3 cellular contexts compared by ENCODE assay signal in genomic region chr12:128567730-128568129, GRCh38.
TF ChIP-seq lines count a peak whose summit lies in the region.

No MANE protein-coding gene starts in this region.

TF ChIP-seq in HepG2, 621 proteins besides CTCF, POLR2A, EP300 and RAD21:
- TF ChIP-seq MNT (IDR thresholded peaks at IDR 0.05) (peak; percentile 99), MTERF4 (CRISPR knock-in tag; IDR thresholded peaks at IDR 0.05) (no peak), NR3C1 (CRISPR knock-in tag; IDR thresholded peaks at IDR 0.05) (no peak)

TF ChIP-seq in H1, 55 proteins besides CTCF, POLR2A, EP300 and RAD21:
- TF ChIP-seq CHD1 (IDR thresholded peaks at IDR 0.05; ENCODE audit: low read depth, low read length) (no peak), MAX (IDR thresholded peaks at IDR 0.05) (0 out of 2 replicates have a peak, but pooled peaks have one; percentile 30), SIRT6 (IDR thresholded peaks at IDR 0.05; ENCODE audit: low read length) (no peak), E2F6 (IDR thresholded peaks at IDR 0.05) (no peak), FOSL1 (IDR thresholded peaks at IDR 0.05; ENCODE audit: insufficient read depth, low read depth, low read length) (no peak), SUZ12 (IDR thresholded peaks at IDR 0.05; ENCODE audit: low read length) (no peak), KDM5A (IDR thresholded peaks at IDR 0.05; ENCODE audit: low read length) (no peak), RBBP5 (IDR thresholded peaks at IDR 0.05; ENCODE audit: borderline replicate concordance, low read depth, low read length) (no peak)

TF ChIP-seq in SK-N-SH, 30 proteins besides CTCF, POLR2A, EP300 and RAD21:
- TF ChIP-seq MXI1 (IDR thresholded peaks at IDR 0.05; ENCODE audit: low read depth, low read length) (no peak), RCOR1 (IDR thresholded peaks at IDR 0.05; ENCODE audit: low read length) (no peak), FOXJ3 (CRISPR knock-in tag; IDR thresholded peaks at IDR 0.05) (no peak), TEAD4 (IDR thresholded peaks at IDR 0.05; ENCODE audit: borderline replicate concordance, insufficient read depth) (no peak), SMC3 (IDR thresholded peaks at IDR 0.05; ENCODE audit: low read depth, low read length) (no peak), ELF1 (IDR thresholded peaks at IDR 0.05) (no peak), USF1 (IDR thresholded peaks at IDR 0.05; ENCODE audit: borderline replicate concordance, low read depth) (no peak), PBX3 (IDR thresholded peaks at IDR 0.05) (no peak), GABPA (IDR thresholded peaks at IDR 0.05; ENCODE audit: low read depth) (no peak), USF2 (IDR thresholded peaks at IDR 0.05; ENCODE audit: borderline replicate concordance, low read depth, low read length) (no peak), SIN3A (IDR thresholded peaks at IDR 0.05; ENCODE audit: borderline replicate concordance, low read depth, low read length) (no peak), TAF1 (IDR thresholded peaks at IDR 0.05; ENCODE audit: borderline replicate concordance, low read depth, low read length) (no peak), MEF2A (IDR thresholded peaks at IDR 0.05; ENCODE audit: borderline replicate concordance, low read depth) (no peak), RXRA (IDR thresholded peaks at IDR 0.05; ENCODE audit: borderline replicate concordance, low read depth) (no peak), POLR2AphosphoS5 (IDR thresholded peaks at IDR 0.05; ENCODE audit: low read depth, low read length) (no peak), GATA2 (CRISPR knock-in tag; IDR thresholded peaks at IDR 0.05) (no peak), CHD2 (IDR thresholded peaks at IDR 0.05; ENCODE audit: low read length, partially characterized antibody) (no peak), ZBTB33 (IDR thresholded peaks at IDR 0.05; ENCODE audit: borderline replicate concordance, low read depth) (no peak), YY1 (IDR thresholded peaks at IDR 0.05; ENCODE audit: low read depth) (no peak), NRF1 (IDR thresholded peaks at IDR 0.05; ENCODE audit: low read depth, low read length) (no peak)
